8 cellular contexts compared by ENCODE assay signal in the genomic region with DNA sequence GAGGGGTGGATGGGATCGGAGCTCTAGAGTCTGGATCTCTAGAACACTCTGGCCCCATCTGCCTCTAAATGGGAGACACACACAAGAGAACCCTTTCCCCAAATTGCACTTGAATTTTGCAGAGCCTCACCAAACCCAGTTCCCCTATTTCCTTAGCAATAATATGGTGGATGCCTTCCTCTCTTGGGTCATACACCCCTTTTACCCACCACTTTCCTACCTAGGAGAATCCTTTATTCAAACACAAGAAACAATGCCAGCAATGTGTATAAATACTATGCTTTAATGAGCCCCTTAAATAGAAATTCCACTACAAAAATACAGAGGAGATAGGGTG. TPM values are rescaled to one million over a fixed set of nuclear protein-coding genes. Genes with fewer than 3 reads are reported as not detected.
DNase-seq lines count a peak whose midpoint lies in the region; ATAC-seq and TF ChIP-seq lines count a peak whose summit lies in the region.

No MANE protein-coding gene starts in this region.

- H3K27me3 ChIP-seq in HAP-1 (ENCODE audit: low read depth) (no peaks in the 10 kb centered on the region), WERI-Rb-1 (ENCODE audit: insufficient read depth, low read depth, severe bottlenecking) (no peaks in the 10 kb centered on the region), foreskin keratinocyte (no peaks in the 10 kb centered on the region), skeletal muscle tissue (ENCODE audit: control insufficient read depth in 3 of 3, insufficient read depth in 3 of 3, low read length in 3 of 3) (no peaks in the 10 kb centered on the region)

- in situ Hi-C loops in HAP-1 (cut with MboI; ENCODE audit: low sequenced_read_pairs) = no loop called here

- H3K9me3 ChIP-seq in HAP-1 (no peaks in the 10 kb centered on the region), WERI-Rb-1 (ENCODE audit: severe bottlenecking) (peaks cover 2% of the 10 kb centered on the region), skeletal muscle tissue (ENCODE audit: control insufficient read depth in 3 of 3, low read length in 3 of 3) (no peaks in the 10 kb centered on the region)

- H3K27ac ChIP-seq in WERI-Rb-1 (peak overlapping the region; percentile 89), foreskin keratinocyte (peak overlapping the region; percentile 87), skeletal muscle tissue (ENCODE audit: low read depth, low read length) (peak overlapping the region; percentile 91)

- H3K4me3 ChIP-seq in HAP-1 = peak overlapping the region; percentile 93
- H3K4me3 ChIP-seq in WERI-Rb-1 (ENCODE audit: low read depth, low read length) = peak overlapping the region; percentile 98
- peak overlapping the region; percentile 95 to 97 (median 97) for H3K4me3 ChIP-seq in skeletal muscle tissue (ENCODE audit: low read length in 3 of 3)

- TF ChIP-seq CTCF in WERI-Rb-1 (IDR thresholded peaks at IDR 0.05; ENCODE audit: low read depth, low read length) (no peak), foreskin keratinocyte (conservative IDR thresholded peaks at IDR 0.05) (no peak)

- DNase-seq in HAP-1 (ENCODE audit: low spot score in 2 of 2) (no peak), WERI-Rb-1 (no peak), foreskin keratinocyte (no peak)
- no peak for DNase-seq in effector CD4-positive, alpha-beta T cell

- H3K9ac ChIP-seq in skeletal muscle tissue (ENCODE audit: low read depth in 1 of 3, low read length in 3 of 3) = peak overlapping the region; percentile 93 to 97 (median 95)

- ATAC-seq in foreskin keratinocyte = no peak
- no peak for ATAC-seq in GM21717 (IDR thresholded peaks at IDR 0.05; ENCODE audit: unreplicated experiment)
- ATAC-seq in HG02870 (IDR thresholded peaks at IDR 0.05; ENCODE audit: unreplicated experiment) = no peak
- ATAC-seq in GM18907 (IDR thresholded peaks at IDR 0.05; ENCODE audit: unreplicated experiment) = no peak

- peaks cover 9% of the 10 kb centered on the region for H3K4me1 ChIP-seq in HAP-1
- peaks cover 22% of the 10 kb centered on the region for H3K4me1 ChIP-seq in foreskin keratinocyte
- peaks cover 25% of the 10 kb centered on the region in 3 donors for H3K4me1 ChIP-seq in skeletal muscle tissue (ENCODE audit: control insufficient read depth in 3 of 3, insufficient read depth in 3 of 3, low read length in 3 of 3)

- peaks cover 39% of the 10 kb centered on the region for H3K36me3 ChIP-seq in HAP-1 (replicated peaks)
- peaks cover 41% of the 10 kb centered on the region for H3K36me3 ChIP-seq in WERI-Rb-1
- H3K36me3 ChIP-seq in skeletal muscle tissue (ENCODE audit: control insufficient read depth in 3 of 3, insufficient read depth in 3 of 3, low read length in 3 of 3) = peaks cover 34 to 37% (median 37%) of the 10 kb centered on the region in 3 donors

RNA-seq across cellular contexts. Expression of a gene that starts 0.8 kb away (rescaled TPM):
- total RNA-seq in foreskin keratinocyte (53.7 and 54.5 TPM in 2 replicates), skeletal muscle tissue (8.4 TPM)
- polyA plus RNA-seq in foreskin keratinocyte = 99.7 and 105 TPM in 2 replicates

RNA-seq across cellular contexts. Expression of a gene that starts 8.3 kb away (rescaled TPM):
- total RNA-seq in foreskin keratinocyte (10.9 and 12.5 TPM in 2 replicates), skeletal muscle tissue (6.8 TPM)
- 8.4 and 8.6 TPM in 2 replicates for polyA plus RNA-seq in foreskin keratinocyte

RNA-seq across cellular contexts. Expression of a gene that starts 10.7 kb away (rescaled TPM):
- 3.4 and 6.5 TPM in 2 replicates for total RNA-seq in foreskin keratinocyte
- 2.1 and 3.8 TPM in 2 replicates for polyA plus RNA-seq in foreskin keratinocyte
- total RNA-seq in skeletal muscle tissue = 2.1 TPM

RNA-seq across cellular contexts. Expression of a gene that starts 29.0 kb away (rescaled TPM):
- 16.6 and 18.2 TPM in 2 replicates for total RNA-seq in foreskin keratinocyte
- polyA plus RNA-seq in foreskin keratinocyte = 23.5 and 25.8 TPM in 2 replicates
- total RNA-seq in skeletal muscle tissue = 6.3 TPM
